Comparison of ENCODE assay signal across 24 cellular contexts in genomic region chr4:1636490-1637211, GRCh38.
"Had no signal": no experiment of that assay in that cellular context is flagged by ENCODE, and none has a peak within 500 bp of the region (broad histone marks: within the 10 kb centered on the region; RNA-seq: fewer than 3 reads in every experiment).

No MANE protein-coding gene starts in this region.

- H3K4me1 ChIP-seq: SJSA1 had no signal

- H3K36me3 ChIP-seq: SJSA1 had no signal

- H3K27ac Mint-ChIP-seq: IgD-negative memory B cell had no signal

- DNase-seq: Kasumi-1, MM.1S, NCI-H1092 treated with DMSO at 0.1 percent for 48 hours, NCI-H1436, NCI-H187, NCI-H2029, NCI-H2081 treated with DMSO at 0.1 percent for 48 hours, NCI-H2171, NCI-H226, NCI-H446, NCI-H510A, NCI-H524 treated with DMSO at 0.1 percent for 48 hours, NCI-H69, NCI-H774, PC-3, SHP77 treated with DMSO at 0.1 percent for 48 hours had no signal

- ATAC-seq: K562, PC-3, Right ventricle myocardium inferior had no signal

- FAIRE-seq: HTR-8/SVneo, K562 had no signal

- H3K4me3 Mint-ChIP-seq: IgD-negative memory B cell had no signal

- H3K9me3 Mint-ChIP-seq: IgD-negative memory B cell had no signal

- H3K27ac ChIP-seq: HL-60, KMS-11, SJSA1, SK-N-MC had no signal

- H3K9ac ChIP-seq: KMS-11 had no signal

- H3K9me3 ChIP-seq: SJSA1 had no signal

- H3K4me1 Mint-ChIP-seq: IgD-negative memory B cell had no signal

- H3K4me3 ChIP-seq: K562, SJSA1, SK-N-MC had no signal

- H3K4me2 ChIP-seq: KMS-11 had no signal

- H3K27me3 ChIP-seq: SJSA1 had no signal
